38 cellular contexts compared by ENCODE assay signal in the genomic region with DNA sequence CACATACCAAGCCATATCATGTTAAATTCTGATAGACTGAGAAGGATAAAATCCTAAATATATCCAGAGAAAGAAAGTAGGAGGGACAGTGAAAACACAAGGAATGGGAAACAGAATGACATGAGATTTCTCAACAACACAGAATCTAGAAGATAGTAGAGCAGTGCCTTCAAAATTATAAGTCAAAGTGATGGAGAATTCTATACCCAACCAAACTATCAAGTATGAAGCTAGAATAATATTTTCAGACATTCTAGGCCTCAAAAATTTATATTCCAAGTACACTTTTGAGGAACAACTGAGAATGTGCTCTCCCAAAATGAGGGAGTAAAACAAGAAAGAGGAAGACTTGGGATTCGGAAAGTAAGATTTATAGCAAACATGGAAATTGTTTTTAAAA. TPM values are rescaled to one million over a fixed set of nuclear protein-coding genes. Genes with fewer than 3 reads are reported as not detected.
"Had no signal": no experiment of that assay in that cellular context is flagged by ENCODE, and none has a peak within 500 bp of the region (broad histone marks: within the 10 kb centered on the region; RNA-seq: fewer than 3 reads in every experiment).

No MANE protein-coding gene starts in this region.

- ATAC-seq: activated naive CD4-positive, alpha-beta T cell treated with anti-CD3 and anti-CD28 coated beads, Interleukin-2, amount 50 U/mL, for 72 hours; activated naive CD8-positive, alpha-beta T cell treated with anti-CD3 and anti-CD28 coated beads, Interleukin-2, amount 50 U/mL, for 24 hours; activated T-cell treated with anti-CD3 and anti-CD28 coated beads, Interleukin-2, amount 50 U/mL, for 4 hours; activated T-cell treated with anti-CD3 and anti-CD28 coated beads, Interleukin-2, amount 50 U/mL, for 72 hours; activated T-helper 17 cell treated with anti-CD3 and anti-CD28 coated beads, Interleukin-2, amount 50 U/mL, for 72 hours; body of pancreas had no signal

- H3K36me3 ChIP-seq: adrenal gland, ascending aorta, brain microvascular endothelial cell, breast epithelium, cardiac muscle cell had no signal

- DNase-seq: activated effector memory CD4-positive, alpha-beta T cell treated with anti-CD3 and anti-CD28 coated beads, Interleukin-2, amount 50 U/mL, for 16 hours; activated effector memory CD4-positive, alpha-beta T cell treated with Interleukin-2 at 50 U/mL for 16 hours; activated gamma-delta T cell; activated gamma-delta T cell treated with Interleukin-2 at 50 U/mL for 16 hours; activated naive CD4-positive, alpha-beta T cell; activated naive CD4-positive, alpha-beta T cell treated with anti-CD3 and anti-CD28 coated beads for 36 hours; activated naive CD4-positive, alpha-beta T cell treated with anti-CD3 and anti-CD28 coated beads, Interleukin-2, amount 10 ng/mL, durations not matched to agents 7 days and 5 days; activated naive CD4-positive, alpha-beta T cell treated with anti-CD3 and anti-CD28 coated beads, Interleukin-2, amount 50 U/mL, for 16 hours; activated naive CD4-positive, alpha-beta T cell treated with Interleukin-2 at 50 U/mL for 16 hours; activated naive CD8-positive, alpha-beta T cell treated with anti-CD3 and anti-CD28 coated beads for 36 hours; activated naive CD8-positive, alpha-beta T cell treated with anti-CD3 and anti-CD28 coated beads, Interleukin-2, amount 10 ng/mL, durations not matched to agents 7 days and 5 days; activated naive CD8-positive, alpha-beta T cell treated with anti-CD3 and anti-CD28 coated beads, Interleukin-2, amount 50 U/mL, for 24 hours; activated T-cell treated with anti-CD3 and anti-CD28 coated beads, Interleukin-2, amount 50 U/mL, for 1 hour; activated T-cell treated with anti-CD3 and anti-CD28 coated beads, Interleukin-2, amount 50 U/mL, for 24 hours; activated T-cell treated with anti-CD3 and anti-CD28 coated beads, Interleukin-2, amount 50 U/mL, for 4 hours; activated T-cell treated with anti-CD3 and anti-CD28 coated beads, Interleukin-2, amount 50 U/mL, for 48 hours; activated T-cell treated with anti-CD3 and anti-CD28 coated beads, Interleukin-2, amount 50 U/mL, for 72 hours; adrenal gland; amniotic stem cell; amygdala; anterior cingulate cortex; aorta; body of pancreas; brain microvascular endothelial cell; caudate nucleus; central memory CD4-positive, alpha-beta T cell; cerebellar nuclear complex had no signal

- H3K4me3 ChIP-seq: adrenal gland, ascending aorta, body of pancreas, breast epithelium, cardiac muscle cell had no signal

- H3K27me3 ChIP-seq: adrenal gland, ascending aorta, body of pancreas, brain microvascular endothelial cell, breast epithelium, cardiac muscle cell had no signal

- H3K9me3 ChIP-seq: adrenal gland, ascending aorta, body of pancreas, breast epithelium had no signal

- H3K27ac ChIP-seq: adrenal gland, ascending aorta, body of pancreas, brain microvascular endothelial cell, breast epithelium, cardiac muscle cell had no signal

- H3K4me1 ChIP-seq: ascending aorta, body of pancreas, breast epithelium had no signal

- FAIRE-seq: astrocyte, bronchial epithelial cell had no signal

RNA-seq across cellular contexts. Expression of gene MORN5, which starts 55.7 kb away (rescaled TPM):
- total RNA-seq: activated naive CD4-positive, alpha-beta T cell treated with anti-CD3 and anti-CD28 coated beads for 36 hours; activated naive CD8-positive, alpha-beta T cell treated with anti-CD3 and anti-CD28 coated beads for 36 hours; activated naive CD8-positive, alpha-beta T cell treated with anti-CD3 and anti-CD28 coated beads, Interleukin-2, amount 10 ng/mL, durations not matched to agents 7 days and 5 days; activated T-cell treated with anti-CD3 and anti-CD28 coated beads, Interleukin-2, amount 50 U/mL, for 4 hours; activated T-cell treated with anti-CD3 and anti-CD28 coated beads, Interleukin-2, amount 50 U/mL, for 72 hours; activated T-helper 1 cell treated with anti-CD3 and anti-CD28 coated beads, Interleukin-12 subunit alpha, Interleukin-12 subunit beta, Interleukin-2, Interleukin-4 antibody, amounts not matched to agents 30 ng/mL and 10 ng/mL and 1 ng/mL, durations not matched to agents 14 hours and 24 hours and 36 hours; activated T-helper 17 cell treated with anti-CD3 and anti-CD28 coated beads, Interleukin-2, amount 50 U/mL, for 72 hours; activated T-helper 2 cell treated with anti-CD3 and anti-CD28 coated beads, Interferon-gamma antibody, Interleukin-2, Interleukin-4, amounts not matched to agents 10 μg/mL and 5 μg/mL and 100 μg/mL, durations not matched to agents 14 hours and 24 hours and 36 hours; aorta; ascending aorta; astrocyte; body of pancreas; breast epithelium; bronchial epithelial cell; cardiac muscle cell; cardiac septum; chondrocyte had no signal
- polyA plus RNA-seq: aorta, cardiac muscle cell had no signal
